Comparison of ENCODE assay signal across 8 cellular contexts in the genomic region with DNA sequence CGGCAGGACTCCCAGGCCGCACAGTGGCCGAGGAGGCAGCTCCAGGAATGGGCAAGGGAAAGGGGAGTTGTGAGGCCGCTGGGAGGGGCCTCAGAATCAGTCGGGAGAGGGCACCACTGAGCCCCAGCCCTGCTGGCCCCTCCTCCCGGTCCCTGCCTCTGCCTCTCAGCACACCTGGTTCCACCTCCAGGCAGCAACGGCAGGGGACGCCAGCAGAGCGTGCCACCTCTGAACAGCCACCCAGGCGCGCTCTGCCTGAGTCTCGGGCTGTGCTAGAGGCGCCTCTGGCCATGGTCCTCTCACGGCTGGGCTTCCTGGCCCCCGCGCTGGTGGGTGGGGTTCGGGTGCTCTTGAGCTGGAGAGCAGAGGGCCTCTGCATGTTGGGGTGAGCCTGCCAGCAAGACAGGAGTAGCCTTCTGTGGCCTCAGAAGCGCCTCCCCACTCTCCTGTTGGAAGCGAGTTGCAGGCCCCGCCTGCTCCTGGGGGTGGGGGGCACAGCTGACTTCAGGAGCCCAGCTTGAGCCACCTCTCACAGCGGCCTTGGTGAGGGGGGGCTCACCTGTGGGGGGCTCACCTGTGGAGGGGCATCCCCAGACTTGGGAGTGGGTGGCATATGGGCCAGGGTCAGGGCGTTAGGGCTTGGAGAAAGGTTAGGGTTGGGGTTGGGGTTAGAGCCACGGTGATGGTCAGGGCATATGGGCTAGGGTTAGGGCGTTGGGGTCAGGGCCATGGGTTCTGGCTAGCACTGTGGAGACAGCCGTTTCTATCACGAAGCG. TPM values are rescaled to one million over a fixed set of nuclear protein-coding genes. Genes with fewer than 3 reads are reported as not detected.
DNase-seq lines count a peak whose midpoint lies in the region; ATAC-seq and TF ChIP-seq lines count a peak whose summit lies in the region.

No MANE protein-coding gene starts in this region.

- H3K4me1 Mint-ChIP-seq in progenitor cell of endocrine pancreas (ENCODE audit: low read depth) = no peaks in the 10 kb centered on the region

- peaks cover 1% of the 10 kb centered on the region for H3K36me3 Mint-ChIP-seq in progenitor cell of endocrine pancreas (ENCODE audit: insufficient read depth)

- H3K27me3 Mint-ChIP-seq in progenitor cell of endocrine pancreas = no peaks in the 10 kb centered on the region

- DNase-seq in NCI-H748 (lab: John Stamatoyannopoulos, UW; ENCODE audit: unreplicated experiment) = peak; percentile 49
- DNase-seq in NCI-H748 treated with DMSO at 0.1 percent for 48 hours (lab: John Stamatoyannopoulos, UW) = no peak
- DNase-seq in Jurkat, Clone E6-1 (ENCODE audit: low read depth, low spot score) = peak; percentile 34
- peak; percentile 53 for DNase-seq in cerebellar cortex (ENCODE audit: low spot score)
- DNase-seq in progenitor cell of endocrine pancreas (ENCODE audit: low spot score, unreplicated experiment) = no peak
- no peak for DNase-seq in omental fat pad (ENCODE audit: low spot score)

- no peak overlapping the region for H3K27ac Mint-ChIP-seq in progenitor cell of endocrine pancreas

- TF ChIP-seq CTCF in progenitor cell of endocrine pancreas (IDR thresholded peaks at IDR 0.05; ENCODE audit: unreplicated experiment) = peak; percentile 49
- no peak for TF ChIP-seq CTCF in omental fat pad (IDR thresholded peaks at IDR 0.05)

- H3K4me3 Mint-ChIP-seq in progenitor cell of endocrine pancreas (ENCODE audit: low read depth) = no peak overlapping the region

- H3K4me3 ChIP-seq in Jurkat, Clone E6-1 (ENCODE audit: low read length) = no peak overlapping the region

- ATAC-seq in GM21717 (IDR thresholded peaks at IDR 0.05; ENCODE audit: unreplicated experiment) (no peak), omental fat pad (ENCODE audit: low FRiP score) (no peak), HG03097 (IDR thresholded peaks at IDR 0.05; ENCODE audit: low FRiP score, unreplicated experiment) (no peak)

- no peaks in the 10 kb centered on the region for H3K9me3 Mint-ChIP-seq in progenitor cell of endocrine pancreas (ENCODE audit: low read depth)

RNA-seq across cellular contexts. Expression of a gene that starts 32.8 kb away (rescaled TPM):
- polyA plus RNA-seq in Jurkat, Clone E6-1 (2012; ENCODE audit: insufficient read depth, insufficient read length) = 33.1 TPM
- total RNA-seq in progenitor cell of endocrine pancreas (30.4 and 33.3 TPM in 2 replicates), omental fat pad (10 to 100 TPM; 27.3 to 64.9 (median 34.1) TPM)

Comparison
In these comparisons a context has a peak if more than half of its experiments do, and no peak if none do; other contexts are left out.
1. DNase-seq: peak in NCI-H748 (single experiment), Jurkat, Clone E6-1 (single experiment) and cerebellar cortex (single experiment); none in NCI-H748 treated with DMSO at 0.1 percent for 48 hours (single experiment), progenitor cell of endocrine pancreas (single experiment) and omental fat pad (single experiment).